ENCODE assay signal across 23 cellular contexts in the genomic region with DNA sequence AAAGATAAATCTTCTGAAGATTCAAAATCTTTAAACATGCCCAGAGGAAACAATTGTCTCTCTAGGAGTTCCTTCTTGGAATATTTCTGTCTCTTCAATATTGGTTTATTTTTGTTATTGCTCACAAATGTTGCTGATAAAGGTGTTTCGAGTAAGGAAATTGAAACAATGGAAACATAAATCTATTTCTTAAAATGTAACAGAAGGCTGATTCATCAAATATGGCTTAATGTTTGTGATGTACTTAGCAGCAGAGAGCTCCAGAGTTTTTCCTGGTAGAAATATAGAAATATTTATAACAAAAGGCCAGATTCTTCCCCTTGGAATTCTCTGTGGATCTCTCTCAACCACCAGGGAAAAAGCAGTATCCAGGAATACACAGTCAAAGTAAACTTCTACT.
DNase-seq lines count a peak whose midpoint lies in the region; ATAC-seq, FAIRE-seq and TF ChIP-seq lines count a peak whose summit lies in the region.
"Had no signal": no experiment of that assay in that cellular context is flagged by ENCODE, and none has a peak within 500 bp of the region (broad histone marks: within the 10 kb centered on the region; RNA-seq: fewer than 3 reads in every experiment).

No MANE protein-coding gene starts in this region.

- H3K36me3 ChIP-seq in IMR-90 (ENCODE audit: control insufficient read depth, insufficient read depth, low read length), result no peaks in the 10 kb centered on the region
- no peaks in the 10 kb centered on the region for H3K36me3 ChIP-seq in mammary epithelial cell (ENCODE audit: insufficient read depth, low read length)

- WGBS in A549 (ENCODE audit: missing lambda C conversion rate), result 65% methylated on average over 1 of the region's 1 CpG
- WGBS in IMR-90 (ENCODE audit: extremely low coverage in 2 of 2, insufficient read length in 1 of 2), 2 experiments, result no CpG with 5 or more reads among the region's 1 CpG
- 87% methylated on average over 1 of the region's 1 CpG for WGBS in mammary epithelial cell (ENCODE audit: low coverage, missing lambda C conversion rate)

- H2BK20ac ChIP-seq in IMR-90 (ENCODE audit: low read depth, low read length), result no peak overlapping the region

- H3K27ac ChIP-seq in A549 (no peak overlapping the region), IMR-90 (ENCODE audit: insufficient read depth, low read length) (no peak overlapping the region), mammary epithelial cell (ENCODE audit: insufficient read depth, low read depth, low read length) (peak overlapping the region; percentile 71), foreskin keratinocyte (peak overlapping the region; percentile 56), RWPE1 (no peak overlapping the region)
- H3K27ac ChIP-seq: C4-2B had no signal

- BruUV-seq in IMR-90 (replicated peaks; lab: Mats Ljungman, UMichigan) (no TSS peak), mammary epithelial cell (replicated peaks; lab: Mats Ljungman, UMichigan) (TSS peak; percentile 73)

- no peak for FAIRE-seq in A549 (lab: Jason Lieb, UNC)
- no peak for FAIRE-seq in D721Med (lab: Jason Lieb, UNC)
- FAIRE-seq: A204.1, GM19239, H54 had no signal

- DNase-seq in A549 (ENCODE audit: low read depth in 1 of 2, low spot score in 1 of 2), result no peak
- no peak for DNase-seq in IMR-90
- no peak for DNase-seq in mammary epithelial cell
- no peak for DNase-seq in foreskin keratinocyte
- no peak for DNase-seq in RWPE1 (ENCODE audit: low spot score)
- DNase-seq in AG08395 (ENCODE audit: low spot score), result no peak
- DNase-seq in D721Med (ENCODE audit: insufficient read length, low spot score), result no peak
- no peak for DNase-seq in left colon
- DNase-seq: Caco-2; CD8-positive, alpha-beta T cell; KG1; MM.1S; NCI-H2029; NCI-H446; NCI-H524 treated with DMSO at 0.1 percent for 48 hours; NCI-H82; NK-92 treated with Interleukin-12 subunit alpha and Interleukin-12 subunit beta, amount 100 ng/mL, for 24 hours; PC-3; SHP77 had no signal

- in situ Hi-C loops in IMR-90 (cut with MboI; ENCODE audit: low sequenced_read_pairs) (no loop called here), mammary epithelial cell (cut with MboI; ENCODE audit: low sequenced_read_pairs in 2 of 2) (loop anchor here in 1 of 2 donors (10.0 kb wide), 1 partner anchor 155 kb away; no protein-coding TSS in a partner anchor)

- no peak overlapping the region for H3K4ac ChIP-seq in IMR-90 (ENCODE audit: low read depth, low read length)

- H3K18ac ChIP-seq in IMR-90 (ENCODE audit: low read depth, low read length), result no peak overlapping the region

- H4K20me1 ChIP-seq in IMR-90 (ENCODE audit: insufficient read depth, low read length) (no peaks in the 10 kb centered on the region), mammary epithelial cell (ENCODE audit: insufficient read depth, low read length) (no peaks in the 10 kb centered on the region)

- H3K4me2 ChIP-seq in A549 (no peak overlapping the region; the same call in 2 of the 3 replicates), IMR-90 (ENCODE audit: low read depth, low read length) (peak overlapping the region; percentile 29; the same call in 1 of the 2 replicates), mammary epithelial cell (ENCODE audit: insufficient read depth, low read depth, low read length) (no peak overlapping the region)

- no peak overlapping the region for H2BK15ac ChIP-seq in IMR-90 (ENCODE audit: low read depth, low read length)

- no peak overlapping the region for H4K5ac ChIP-seq in IMR-90 (ENCODE audit: low read depth, low read length)

- H3K9ac ChIP-seq in IMR-90 (ENCODE audit: low read depth, low read length), result no peak overlapping the region
- no peak overlapping the region for H3K9ac ChIP-seq in mammary epithelial cell (ENCODE audit: insufficient read depth, low read length)

- H4K91ac ChIP-seq in IMR-90 (ENCODE audit: insufficient read depth, low read depth, low read length), result no peak overlapping the region

- no peak overlapping the region for H3K23ac ChIP-seq in IMR-90 (ENCODE audit: low read depth, low read length)

- no peak overlapping the region for H2AK9ac ChIP-seq in IMR-90 (replicated peaks; ENCODE audit: low read depth, low read length, poor library complexity)

- no peak overlapping the region for H2BK120ac ChIP-seq in IMR-90 (ENCODE audit: low read depth, low read length)

- TF ChIP-seq CTCF in A549 (IDR thresholded peaks at IDR 0.05), result no peak
- no peak for TF ChIP-seq CTCF in IMR-90 (conservative IDR thresholded peaks at IDR 0.05; ENCODE audit: low read depth, low read length)
- no peak for TF ChIP-seq CTCF in mammary epithelial cell (conservative IDR thresholded peaks at IDR 0.05 in 1 of 2, IDR thresholded peaks at IDR 0.05 in 1 of 2; ENCODE audit: extremely low read depth in 1 of 2, insufficient read depth in 1 of 2, low read depth in 1 of 2, low read length in 2 of 2)
- TF ChIP-seq CTCF in foreskin keratinocyte (conservative IDR thresholded peaks at IDR 0.05), result no peak
- TF ChIP-seq CTCF in RWPE1 (conservative IDR thresholded peaks at IDR 0.05; ENCODE audit: low read depth), result no peak
- no peak for TF ChIP-seq CTCF in D721Med (IDR thresholded peaks at IDR 0.05; ENCODE audit: insufficient read depth, missing control alignments)

- H3K4me1 ChIP-seq in A549, result peaks cover 12% of the 10 kb centered on the region; the same call in 2 of the 3 replicates
- H3K4me1 ChIP-seq in IMR-90 (ENCODE audit: control insufficient read depth, insufficient read depth, low read length), result peaks cover 3% of the 10 kb centered on the region; the same call in 1 of the 2 replicates
- peaks cover 43% of the 10 kb centered on the region for H3K4me1 ChIP-seq in mammary epithelial cell (ENCODE audit: insufficient read depth, low read length)
- H3K4me1 ChIP-seq in foreskin keratinocyte, result peaks cover 51% of the 10 kb centered on the region

- no peak for TF ChIP-seq RAD21 in A549 (conservative IDR thresholded peaks at IDR 0.05 in 1 of 2, IDR thresholded peaks at IDR 0.05 in 1 of 2)
- no peak for TF ChIP-seq RAD21 in IMR-90 (IDR thresholded peaks at IDR 0.05; ENCODE audit: low read length)

- dilution Hi-C loops in IMR-90 (cut with HindIII; ENCODE audit: low sequenced_read_pairs, unreplicated experiment) (no loop called here), mammary epithelial cell (cut with HindIII; ENCODE audit: low sequenced_read_pairs) (no loop called here)

- no peaks in the 10 kb centered on the region for H3K79me2 ChIP-seq in mammary epithelial cell (ENCODE audit: insufficient read depth, low read length)

- intact Hi-C loops in IMR-90 (cut with micrococcal nuclease) (no loop called here), mammary epithelial cell (cut with micrococcal nuclease) (no loop called here), left colon (cut with DNase I, micrococcal nuclease) (no loop called here)

- no peak overlapping the region for H4K8ac ChIP-seq in IMR-90 (ENCODE audit: low read depth in 2 of 2, low read length in 2 of 2)

- POLR2A ChIA-PET in A549 (lab: Yijun Ruan, JAX), result no interaction called here
- POLR2A ChIA-PET in IMR-90 (lab: Charles Lee; ENCODE audit: unreplicated experiment), result no interaction called here
- POLR2A ChIA-PET in RWPE1 (lab: Yijun Ruan, JAX; ENCODE audit: low non-redundant PET), result no interaction called here

- H2AK5ac ChIP-seq in IMR-90 (ENCODE audit: low read depth, low read length), result no peak overlapping the region

- no peak overlapping the region for H3K56ac ChIP-seq in IMR-90 (ENCODE audit: extremely low read depth, insufficient read depth, low read length)

- CTCF ChIA-PET in A549 (lab: Yijun Ruan, JAX) (no interaction called here), IMR-90 (lab: Yijun Ruan, JAX) (no interaction called here), mammary epithelial cell (lab: Charles Lee; ENCODE audit: low non-redundant PET) (no interaction called here), RWPE1 (lab: Yijun Ruan, JAX) (interaction anchor here (0.6 to 1.5 kb wide), 3 partner anchors 14 to 117 kb away, joined by 3 to 5 read pairs (median 3); no protein-coding TSS in a partner anchor)

- H3K4me3 ChIP-seq in A549 (no peak overlapping the region), IMR-90 (ENCODE audit: insufficient read depth, low read depth, low read length) (no peak overlapping the region), mammary epithelial cell (replicated peaks in 1 of 3; ENCODE audit: insufficient read depth in 1 of 3, low read depth in 2 of 3, low read length in 3 of 3) (no peak overlapping the region)

- H3K9me1 ChIP-seq in IMR-90 (ENCODE audit: insufficient read depth, low read length), result no peaks in the 10 kb centered on the region

- ATAC-seq in A549 (no peak), IMR-90 (ENCODE audit: low read depth) (no peak), foreskin keratinocyte (no peak), left colon (no peak)
- ATAC-seq: CD8-positive, alpha-beta T cell had no signal

- H3K79me1 ChIP-seq in IMR-90 (ENCODE audit: low read depth in 1 of 2, low read length in 2 of 2), result no peaks in the 10 kb centered on the region

- H3K14ac ChIP-seq in IMR-90 (replicated peaks; ENCODE audit: low read depth, low read length), result no peak overlapping the region

- TF ChIP-seq POLR2A in A549 (IDR thresholded peaks at IDR 0.05; ENCODE audit: low read length), result no peak
- no peak for TF ChIP-seq POLR2A in IMR-90 (IDR thresholded peaks at IDR 0.05; ENCODE audit: low read depth, low read length)

- H2BK5ac ChIP-seq in IMR-90 (ENCODE audit: low read depth, low read length, poor library complexity, severe bottlenecking), result peak overlapping the region; percentile 66

- no peaks in the 10 kb centered on the region for H3K27me3 ChIP-seq in IMR-90 (ENCODE audit: control insufficient read depth, insufficient read depth, low read length)
- no peaks in the 10 kb centered on the region for H3K27me3 ChIP-seq in mammary epithelial cell (ENCODE audit: insufficient read depth, low read length)
- H3K27me3 ChIP-seq in foreskin keratinocyte, result no peaks in the 10 kb centered on the region

- H2AFZ ChIP-seq in IMR-90 (replicated peaks; ENCODE audit: low read length, poor library complexity) (no peak overlapping the region), mammary epithelial cell (ENCODE audit: low read depth, low read length) (no peak overlapping the region)

- H3K9me3 ChIP-seq in A549, result no peaks in the 10 kb centered on the region
- H3K9me3 ChIP-seq in IMR-90 (ENCODE audit: control insufficient read depth, insufficient read depth, low read length), result no peaks in the 10 kb centered on the region
- no peaks in the 10 kb centered on the region for H3K9me3 ChIP-seq in mammary epithelial cell (replicated peaks; ENCODE audit: insufficient read depth, low read length)
- H3K9me3 ChIP-seq: Caco-2 had no signal

- TF ChIP-seq EP300 in A549 (IDR thresholded peaks at IDR 0.05), result no peak

TF ChIP-seq in A549, 52 proteins besides CTCF, POLR2A, EP300 and RAD21 (continues in another document):
- TF ChIP-seq MAFK (IDR thresholded peaks at IDR 0.05; ENCODE audit: partially characterized antibody), result peak; percentile 51

TF ChIP-seq in IMR-90, 13 proteins besides CTCF, POLR2A, EP300 and RAD21:
- TF ChIP-seq MAFK (IDR thresholded peaks at IDR 0.05; ENCODE audit: low read depth, low read length), result peak; percentile 55
- no peak for TF ChIP-seq MAZ (IDR thresholded peaks at IDR 0.05; ENCODE audit: borderline replicate concordance, low read depth, low read length)

Comparison
In these comparisons a context has a peak if more than half of its experiments do, and no peak if none do; other contexts are left out.
1. H3K27ac ChIP-seq: peak in mammary epithelial cell (single experiment) and foreskin keratinocyte (single experiment); none in A549 (0 of 2), IMR-90 (single experiment) and RWPE1 (single experiment).